Comparison of ENCODE assay signal across 1 cellular context in the genomic region with DNA sequence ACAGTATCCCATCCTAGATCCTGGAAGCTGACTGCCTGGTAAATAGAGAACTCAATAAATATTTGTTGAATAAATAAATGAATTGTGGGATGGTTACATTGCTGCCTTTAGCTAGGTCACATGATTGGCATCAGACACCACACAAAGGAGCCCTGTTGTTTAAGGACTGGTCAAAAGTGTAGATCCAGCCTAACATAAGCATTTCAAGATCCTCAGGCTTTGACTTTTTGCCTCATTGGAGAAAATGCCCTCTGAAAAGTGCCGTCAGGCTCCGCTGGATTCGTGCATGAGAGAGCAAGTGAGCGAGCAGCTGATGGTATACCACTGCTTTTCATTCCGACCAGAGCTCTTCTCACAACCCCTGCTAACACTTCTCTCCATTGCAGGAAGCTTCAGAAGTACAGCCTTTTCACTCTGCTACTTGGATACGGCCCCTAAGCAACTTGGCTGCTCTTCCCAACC.
TF ChIP-seq lines count a peak whose summit lies in the region.

No MANE protein-coding gene starts in this region.

TF ChIP-seq in HepG2, 621 proteins besides CTCF, POLR2A, EP300 and RAD21 (continued from another document):
- TF ChIP-seq ZNF292 (CRISPR knock-in tag; IDR thresholded peaks at IDR 0.05; ENCODE audit: borderline replicate concordance, low read depth) (0 out of 2 replicates have a peak, but pooled peaks have one; percentile 53), ZNF143 (CRISPR knock-in tag; IDR thresholded peaks at IDR 0.05) (no peak; the same call in 1 of the 2 replicates), ZNF235 (CRISPR knock-in tag; IDR thresholded peaks at IDR 0.05; ENCODE audit: borderline replicate concordance) (no peak)
- TF ChIP-seq, protein P1, sequence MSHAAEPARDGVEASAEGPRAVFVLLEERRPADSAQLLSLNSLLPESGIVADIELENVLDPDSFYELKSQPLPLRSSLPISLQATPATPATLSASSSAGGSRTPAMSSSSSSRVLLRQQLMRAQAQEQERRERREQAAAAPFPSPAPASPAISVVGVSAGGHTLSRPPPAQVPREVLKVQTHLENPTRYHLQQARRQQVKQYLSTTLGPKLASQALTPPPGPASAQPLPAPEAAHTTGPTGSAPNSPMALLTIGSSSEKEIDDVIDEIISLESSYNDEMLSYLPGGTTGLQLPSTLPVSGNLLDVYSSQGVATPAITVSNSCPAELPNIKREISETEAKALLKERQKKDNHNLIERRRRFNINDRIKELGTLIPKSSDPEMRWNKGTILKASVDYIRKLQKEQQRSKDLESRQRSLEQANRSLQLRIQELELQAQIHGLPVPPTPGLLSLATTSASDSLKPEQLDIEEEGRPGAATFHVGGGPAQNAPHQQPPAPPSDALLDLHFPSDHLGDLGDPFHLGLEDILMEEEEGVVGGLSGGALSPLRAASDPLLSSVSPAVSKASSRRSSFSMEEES (CRISPR knock-in tag; IDR thresholded peaks at IDR 0.05) = peak; percentile 75; the same call in 1 of the 2 replicates
- TF ChIP-seq, protein P2, sequence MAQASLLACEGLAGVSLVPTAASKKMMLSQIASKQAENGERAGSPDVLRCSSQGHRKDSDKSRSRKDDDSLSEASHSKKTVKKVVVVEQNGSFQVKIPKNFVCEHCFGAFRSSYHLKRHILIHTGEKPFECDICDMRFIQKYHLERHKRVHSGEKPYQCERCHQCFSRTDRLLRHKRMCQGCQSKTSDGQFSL (CRISPR knock-in tag; IDR thresholded peaks at IDR 0.05) = no peak
TF ChIP-seq in HepG2: peak in this region for 37.
